Comparison of ENCODE assay signal across 13 cellular contexts in genomic region chr2:207472343-207473202, GRCh38. TPM values are rescaled to one million over a fixed set of nuclear protein-coding genes. Genes with fewer than 3 reads are reported as not detected.
DNase-seq lines count a peak whose midpoint lies in the region; ATAC-seq and TF ChIP-seq lines count a peak whose summit lies in the region.
"Had no signal": no experiment of that assay in that cellular context is flagged by ENCODE, and none has a peak within 500 bp of the region (broad histone marks: within the 10 kb centered on the region; RNA-seq: fewer than 3 reads in every experiment).

No MANE protein-coding gene starts in this region.

- H2BK12ac ChIP-seq in neuronal stem cell (ENCODE audit: low read length): no peak overlapping the region

- H3K4me1 ChIP-seq in gastroesophageal sphincter: peaks cover 0 to 34% (median 12%) of the 10 kb centered on the region in 3 donors
- peaks cover 4 to 11% of the 10 kb centered on the region in 2 donors for H3K4me1 ChIP-seq in neuronal stem cell (ENCODE audit: control insufficient read depth in 2 of 2, insufficient read depth in 1 of 2, low read depth in 1 of 2, low read length in 2 of 2)

- H2BK120ac ChIP-seq in neuronal stem cell (ENCODE audit: low read depth, low read length): no peak overlapping the region

- no peaks in the 10 kb centered on the region for H3K36me3 Mint-ChIP-seq in activated naive CD8-positive, alpha-beta T cell treated with anti-CD3 and anti-CD28 coated beads for 36 hours
- H3K36me3 Mint-ChIP-seq: activated naive CD4-positive, alpha-beta T cell treated with anti-CD3 and anti-CD28 coated beads, Interleukin-2, amount 50 U/mL, for 24 hours; CD4-positive, alpha-beta memory T cell had no signal

- no peaks in the 10 kb centered on the region for H3K9me3 Mint-ChIP-seq in activated naive CD8-positive, alpha-beta T cell treated with anti-CD3 and anti-CD28 coated beads for 36 hours
- H3K9me3 Mint-ChIP-seq: activated naive CD4-positive, alpha-beta T cell treated with anti-CD3 and anti-CD28 coated beads, Interleukin-2, amount 50 U/mL, for 24 hours; CD4-positive, alpha-beta memory T cell had no signal

- no peak for ATAC-seq in gastroesophageal sphincter
- no peak for ATAC-seq in GM18517 (IDR thresholded peaks at IDR 0.05; ENCODE audit: unreplicated experiment)

- WGBS in gastroesophageal sphincter (ENCODE audit: low coverage in 1 of 2), 2 donors: 54 to 59% methylated on average over 13 of the region's 14 CpGs
- no CpG with 5 or more reads among the region's 14 CpGs for WGBS in neuronal stem cell (ENCODE audit: extremely low coverage in 2 of 2, insufficient read length in 2 of 2, insufficient replicate concordance in 1 of 2), 2 donors

- no peak overlapping the region for H3K27ac Mint-ChIP-seq in activated naive CD8-positive, alpha-beta T cell treated with anti-CD3 and anti-CD28 coated beads for 36 hours
- H3K27ac Mint-ChIP-seq: activated naive CD4-positive, alpha-beta T cell treated with anti-CD3 and anti-CD28 coated beads, Interleukin-2, amount 50 U/mL, for 24 hours had no signal

- H3K23ac ChIP-seq in neuronal stem cell (ENCODE audit: low read depth, low read length, poor library complexity): no peak overlapping the region

- TF ChIP-seq CTCF in VCaP (conservative IDR thresholded peaks at IDR 0.05) (no peak), gastroesophageal sphincter (IDR thresholded peaks at IDR 0.05) (no peak)

- TF ChIP-seq EP300 in gastroesophageal sphincter (IDR thresholded peaks at IDR 0.05): no peak

- no peak overlapping the region for H3K18ac ChIP-seq in neuronal stem cell (ENCODE audit: low read length)

- no peak overlapping the region for H2BK5ac ChIP-seq in neuronal stem cell (ENCODE audit: low read length)

- no peak overlapping the region for H4K8ac ChIP-seq in neuronal stem cell (ENCODE audit: low read depth, low read length)

- H3K14ac ChIP-seq in neuronal stem cell (ENCODE audit: low read length): no peak overlapping the region

- H2BK15ac ChIP-seq in neuronal stem cell (ENCODE audit: low read length): no peak overlapping the region

- no peak overlapping the region for H3K9ac ChIP-seq in neuronal stem cell (ENCODE audit: low read depth, low read length, poor library complexity)

- DNase-seq in ELR (ENCODE audit: low read depth): peak; percentile 46
- DNase-seq in neuronal stem cell (ENCODE audit: low spot score): no peak
- no peak for DNase-seq in COR-L47 (lab: John Stamatoyannopoulos, UW)
- DNase-seq in EL: no peak
- DNase-seq in activated naive CD8-positive, alpha-beta T cell treated with anti-CD3 and anti-CD28 coated beads for 36 hours: no peak
- DNase-seq: activated CD4-positive, CD25-positive, alpha-beta regulatory T cell treated with anti-CD3 and anti-CD28 coated beads, Interleukin-2, amount 50 U/mL, for 72 hours; effector CD4-positive, alpha-beta T cell; Right ventricle myocardium superior had no signal

- no peaks in the 10 kb centered on the region for H3K9me3 ChIP-seq in gastroesophageal sphincter
- no peaks in the 10 kb centered on the region for H3K9me3 ChIP-seq in neuronal stem cell (replicated peaks in 1 of 2; ENCODE audit: control insufficient read depth in 2 of 2, insufficient read depth in 1 of 2, low read depth in 1 of 2, low read length in 2 of 2)

- peak overlapping the region; percentile 87 for H2AFZ ChIP-seq in neuronal stem cell (ENCODE audit: low read length)

- no peaks in the 10 kb centered on the region for H3K79me1 ChIP-seq in neuronal stem cell (ENCODE audit: low read depth, low read length)

- TF ChIP-seq POLR2A in gastroesophageal sphincter (IDR thresholded peaks at IDR 0.05): no peak

- H3K4me2 ChIP-seq in neuronal stem cell (ENCODE audit: insufficient read depth, low read length, poor library complexity, severe bottlenecking): no peak overlapping the region

- peaks cover 25% of the 10 kb centered on the region for H3K4me1 Mint-ChIP-seq in activated naive CD8-positive, alpha-beta T cell treated with anti-CD3 and anti-CD28 coated beads for 36 hours

- H3K4ac ChIP-seq in neuronal stem cell (ENCODE audit: low read length): no peak overlapping the region

- H3K4me3 Mint-ChIP-seq in activated naive CD8-positive, alpha-beta T cell treated with anti-CD3 and anti-CD28 coated beads for 36 hours: no peak overlapping the region
- H3K4me3 Mint-ChIP-seq: activated naive CD4-positive, alpha-beta T cell treated with anti-CD3 and anti-CD28 coated beads, Interleukin-2, amount 50 U/mL, for 24 hours; CD4-positive, alpha-beta memory T cell had no signal

- H3K27ac ChIP-seq in VCaP: peak overlapping the region; percentile 42
- peak overlapping the region in 3 of 4 donors; percentile 28 to 67 (median 50) for H3K27ac ChIP-seq in gastroesophageal sphincter
- no peak overlapping the region for H3K27ac ChIP-seq in neuronal stem cell (replicated peaks; ENCODE audit: low read length)

- peak overlapping the region; percentile 11 to 26 for H3K4me3 ChIP-seq in gastroesophageal sphincter
- H3K4me3 ChIP-seq in neuronal stem cell (ENCODE audit: low read length in 2 of 2): no peak overlapping the region

- no peak overlapping the region for H2AK5ac ChIP-seq in neuronal stem cell (ENCODE audit: low read depth, low read length)

- no peaks in the 10 kb centered on the region for H3K27me3 Mint-ChIP-seq in activated naive CD8-positive, alpha-beta T cell treated with anti-CD3 and anti-CD28 coated beads for 36 hours
- H3K27me3 Mint-ChIP-seq: activated naive CD4-positive, alpha-beta T cell treated with anti-CD3 and anti-CD28 coated beads, Interleukin-2, amount 50 U/mL, for 24 hours; CD4-positive, alpha-beta memory T cell had no signal

- H4K91ac ChIP-seq in neuronal stem cell (ENCODE audit: low read depth, low read length, poor library complexity): no peak overlapping the region

- H3K36me3 ChIP-seq in gastroesophageal sphincter (no peaks in the 10 kb centered on the region), neuronal stem cell (replicated peaks in 1 of 2; ENCODE audit: control insufficient read depth in 2 of 2, insufficient read depth in 2 of 2, low read length in 2 of 2) (no peaks in the 10 kb centered on the region)

- H3K27me3 ChIP-seq in gastroesophageal sphincter: no peaks in the 10 kb centered on the region
- no peaks in the 10 kb centered on the region for H3K27me3 ChIP-seq in neuronal stem cell (ENCODE audit: control insufficient read depth in 3 of 3, insufficient read depth in 3 of 3, low read depth in 1 of 3, low read length in 3 of 3)

RNA-seq across cellular contexts. Expression of gene CREB1, which starts 57.2 kb away (rescaled TPM):
- 10 to 100 TPM; 46.0 to 60.2 (median 57.5) TPM for total RNA-seq in gastroesophageal sphincter
- polyA plus RNA-seq in neuronal stem cell (2013, experiment 1 of 2): 60.5 TPM
- 61.4 TPM for polyA plus RNA-seq in neuronal stem cell (2013, experiment 2 of 2)
- total RNA-seq in activated naive CD8-positive, alpha-beta T cell treated with anti-CD3 and anti-CD28 coated beads for 36 hours: 10 to 100 TPM; 71.9 to 81.8 TPM

Comparison
In these comparisons a context has a peak if more than half of its experiments do, and no peak if none do; other contexts are left out.
1. H3K4me3 ChIP-seq: peak in gastroesophageal sphincter (2 of 2); none in neuronal stem cell (0 of 2).